Comparison of ENCODE assay signal across 19 cellular contexts in the genomic region with DNA sequence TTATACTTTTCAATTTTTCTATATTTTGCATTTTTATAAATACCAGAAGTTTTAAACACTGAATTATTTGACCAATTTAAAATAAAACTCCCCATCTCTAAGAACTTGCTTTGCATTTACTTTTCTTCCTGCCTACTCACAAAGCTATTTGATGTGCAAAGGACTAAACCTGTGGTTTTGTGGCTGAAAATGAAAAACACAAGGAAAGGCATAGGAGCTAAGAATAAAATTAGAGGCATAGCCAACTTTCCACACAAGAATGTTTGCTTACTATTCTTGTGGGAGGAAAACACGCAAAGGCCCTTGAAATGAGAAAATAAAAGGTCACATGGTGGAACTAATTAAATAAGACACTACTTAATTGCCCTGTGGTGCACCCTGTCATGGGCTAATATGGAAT.
"Had no signal": no experiment of that assay in that cellular context is flagged by ENCODE, and none has a peak within 500 bp of the region (broad histone marks: within the 10 kb centered on the region; RNA-seq: fewer than 3 reads in every experiment).

No MANE protein-coding gene starts in this region.

- H3K27me3 ChIP-seq: upper lobe of left lung had no signal

- H3K9me3 ChIP-seq: breast epithelium, psoas muscle, thoracic aorta, upper lobe of left lung had no signal

- H3K4me1 ChIP-seq: breast epithelium, psoas muscle, upper lobe of left lung had no signal

- DNase-seq: activated CD4-positive, CD25-positive, alpha-beta regulatory T cell treated with anti-CD3 and anti-CD28 coated beads, Interleukin-2, amount 50 U/mL, for 72 hours; activated gamma-delta T cell; amygdala; cerebellar nuclear complex; cortex of kidney; immature natural killer cell; kidney glomerular epithelial cell; left ventricle myocardium superior; naive thymus-derived CD8-positive, alpha-beta T cell; psoas muscle; stimulated activated CD4-positive, alpha-beta T cell treated with anti-CD3 and anti-CD28 coated beads, Interleukin-4, amount 100 ng/mL, for 4 hours; upper lobe of left lung had no signal

- H3K27me3 Mint-ChIP-seq: memory B cell; naive thymus-derived CD8-positive, alpha-beta T cell; stimulated activated memory B cell treated with anti-CD40 and anti-IgM and Interleukin-4, amounts not matched to agents 10 μg/mL and 1 μg/mL and 100 μg/mL, for 72 hours had no signal

- ATAC-seq: activated naive CD4-positive, alpha-beta T cell treated with anti-CD3 and anti-CD28 coated beads, Interleukin-2, amount 50 U/mL, for 72 hours; left ventricle myocardium superior; naive thymus-derived CD8-positive, alpha-beta T cell; psoas muscle; sciatic nerve; stimulated activated memory B cell treated with anti-CD40 and anti-IgM and Interleukin-4, amounts not matched to agents 10 μg/mL and 1 μg/mL and 100 μg/mL, for 72 hours had no signal

- H3K9me3 Mint-ChIP-seq: activated naive CD4-positive, alpha-beta T cell treated with anti-CD3 and anti-CD28 coated beads, Interleukin-2, amount 50 U/mL, for 72 hours; immature natural killer cell; memory B cell; naive thymus-derived CD8-positive, alpha-beta T cell; stimulated activated memory B cell treated with anti-CD40 and anti-IgM and Interleukin-4, amounts not matched to agents 10 μg/mL and 1 μg/mL and 100 μg/mL, for 72 hours; T-helper 1 cell treated with Interleukin-12 subunit alpha and Interleukin-12 subunit beta and Interleukin-4 antibody, amounts not matched to agents 30 μg/mL and 1 μg/mL, for 36 hours had no signal

- H3K27ac Mint-ChIP-seq: activated naive CD4-positive, alpha-beta T cell treated with anti-CD3 and anti-CD28 coated beads, Interleukin-2, amount 50 U/mL, for 72 hours; immature natural killer cell; memory B cell; naive thymus-derived CD8-positive, alpha-beta T cell; stimulated activated memory B cell treated with anti-CD40 and anti-IgM and Interleukin-4, amounts not matched to agents 10 μg/mL and 1 μg/mL and 100 μg/mL, for 72 hours; T-helper 1 cell treated with Interleukin-12 subunit alpha and Interleukin-12 subunit beta and Interleukin-4 antibody, amounts not matched to agents 30 μg/mL and 1 μg/mL, for 36 hours had no signal

- H3K4me3 Mint-ChIP-seq: immature natural killer cell; memory B cell; naive thymus-derived CD8-positive, alpha-beta T cell; stimulated activated memory B cell treated with anti-CD40 and anti-IgM and Interleukin-4, amounts not matched to agents 10 μg/mL and 1 μg/mL and 100 μg/mL, for 72 hours; T-helper 1 cell treated with Interleukin-12 subunit alpha and Interleukin-12 subunit beta and Interleukin-4 antibody, amounts not matched to agents 30 μg/mL and 1 μg/mL, for 36 hours had no signal

- H3K36me3 ChIP-seq: breast epithelium, thoracic aorta, upper lobe of left lung had no signal

- H3K4me3 ChIP-seq: breast epithelium, psoas muscle, thoracic aorta, upper lobe of left lung had no signal

- H3K4me1 Mint-ChIP-seq: immature natural killer cell; memory B cell; stimulated activated memory B cell treated with anti-CD40 and anti-IgM and Interleukin-4, amounts not matched to agents 10 μg/mL and 1 μg/mL and 100 μg/mL, for 72 hours had no signal

- H3K36me3 Mint-ChIP-seq: activated naive CD4-positive, alpha-beta T cell treated with anti-CD3 and anti-CD28 coated beads, Interleukin-2, amount 50 U/mL, for 72 hours; immature natural killer cell; memory B cell; naive thymus-derived CD8-positive, alpha-beta T cell; stimulated activated memory B cell treated with anti-CD40 and anti-IgM and Interleukin-4, amounts not matched to agents 10 μg/mL and 1 μg/mL and 100 μg/mL, for 72 hours had no signal
